In genomic region chr7:158862985-158863610, GRCh38 we compare ENCODE assay signal across 8 cellular contexts.
DNase-seq lines count a peak whose midpoint lies in the region; ATAC-seq and TF ChIP-seq lines count a peak whose summit lies in the region.
"Not testable (repeated sequence)": the region's sequence is repeated elsewhere in the genome, so short reads cannot be mapped to it uniquely, and the experiment has no call there.

No MANE protein-coding gene starts in this region.

- not testable (repeated sequence) for H3K36me3 ChIP-seq in WERI-Rb-1

- H3K27ac ChIP-seq in 22Rv1 = peak overlapping the region; percentile 46
- H3K27ac ChIP-seq in WERI-Rb-1 = not testable (repeated sequence)

- not testable (repeated sequence) for TF ChIP-seq CTCF in 22Rv1 (IDR thresholded peaks at IDR 0.05); WERI-Rb-1 (IDR thresholded peaks at IDR 0.05; ENCODE audit: low read depth, low read length); retinal pigment epithelial cell (conservative IDR thresholded peaks at IDR 0.05; ENCODE audit: low read depth, low read length)

- H3K4me3 ChIP-seq in WERI-Rb-1 (ENCODE audit: low read depth, low read length) = peak overlapping the region; percentile 44
- peak overlapping the region; percentile 59 for H3K4me3 ChIP-seq in retinal pigment epithelial cell (ENCODE audit: low read length)

- H3K27me3 ChIP-seq in WERI-Rb-1 (ENCODE audit: insufficient read depth, low read depth, severe bottlenecking) = not testable (repeated sequence)

- DNase-seq in LoVo (ENCODE audit: low spot score) (peak; percentile 73), WERI-Rb-1 (peak; percentile 24), iPS-NIHi7 (ENCODE audit: extremely low spot score) (peak; percentile 50)
- peak; percentile 9 for DNase-seq in central memory CD4-positive, alpha-beta T cell
- DNase-seq in retinal pigment epithelial cell (ENCODE audit: low read depth) = not testable (repeated sequence)

- H3K9me3 ChIP-seq in WERI-Rb-1 (ENCODE audit: severe bottlenecking) = not testable (repeated sequence)

- ATAC-seq in GM18867 (IDR thresholded peaks at IDR 0.05; ENCODE audit: unreplicated experiment) = peak; percentile 53
- peak; percentile 63 for ATAC-seq in HG02759 (IDR thresholded peaks at IDR 0.05; ENCODE audit: unreplicated experiment)
